In the genomic region with DNA sequence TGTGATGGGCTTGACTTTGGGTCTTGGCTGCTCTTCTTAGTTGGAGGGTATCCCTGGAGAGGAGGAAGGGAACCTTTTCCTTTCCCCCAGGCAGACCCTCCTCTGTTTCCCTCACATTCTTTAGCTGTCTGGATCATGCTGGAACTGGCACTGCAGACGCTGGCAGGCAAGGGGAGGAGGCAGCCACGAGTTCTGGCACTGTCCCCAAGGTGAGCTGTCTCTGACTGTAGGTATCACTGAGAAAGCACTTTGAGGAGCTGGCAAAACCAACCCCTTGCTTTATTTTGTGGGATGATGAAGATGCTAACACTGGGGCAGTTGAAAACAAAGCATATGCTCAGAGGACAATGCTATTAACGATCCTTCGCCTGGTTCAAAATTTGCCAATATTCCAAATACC, we compare ENCODE assay signal across 1 cellular context.
TF ChIP-seq lines count a peak whose summit lies in the region.

No MANE protein-coding gene starts in this region.

TF ChIP-seq in GM23338, 12 proteins besides CTCF, POLR2A, EP300 and RAD21 (continued from another document):
- no peak for TF ChIP-seq REST (IDR thresholded peaks at IDR 0.05; ENCODE audit: unreplicated experiment)
